In the genomic region with DNA sequence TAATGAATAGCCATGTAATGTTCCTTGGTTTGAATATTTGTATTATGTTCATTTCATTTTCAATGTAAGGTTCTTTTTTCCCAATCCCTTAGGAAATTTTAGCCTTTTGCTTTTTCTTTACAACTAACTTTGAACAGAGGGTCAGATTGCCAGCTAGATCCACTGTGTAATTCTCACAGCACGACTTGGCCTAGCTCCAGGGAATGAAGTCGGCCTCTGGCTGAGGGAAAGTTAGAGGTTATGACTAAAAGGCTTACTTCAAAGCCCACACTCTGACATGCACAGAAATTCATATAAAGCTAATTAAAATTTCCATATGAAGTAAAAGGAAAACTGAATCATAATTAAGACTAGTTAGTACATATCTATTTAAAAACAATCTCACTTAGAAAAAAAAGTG, we compare ENCODE assay signal across 12 cellular contexts. TPM values are rescaled to one million over a fixed set of nuclear protein-coding genes. Genes with fewer than 3 reads are reported as not detected.
A peak's percentile ranks its signal among the peaks of the same experiment; 100 is the strongest.
DNase-seq lines count a peak whose midpoint lies in the region; ATAC-seq and TF ChIP-seq lines count a peak whose summit lies in the region.
"Had no signal": no experiment of that assay in that cellular context is flagged by ENCODE, and none has a peak within 500 bp of the region (broad histone marks: within the 10 kb centered on the region; RNA-seq: fewer than 3 reads in every experiment).

No MANE protein-coding gene starts in this region.

- no peak overlapping the region for H3K4me3 ChIP-seq in brain microvascular endothelial cell (ENCODE audit: low read depth, low read length)

- POLR2A ChIA-PET in activated CD8-positive, alpha-beta T cell treated with anti-CD3 and anti-CD28 coated beads, Interleukin-2, amount 10 ng/mL, durations not matched to agents 7 days and 5 days (lab: Charles Lee), result no interaction called here

- H3K27ac ChIP-seq in brain microvascular endothelial cell, result no peak overlapping the region

- CTCF ChIA-PET in activated CD8-positive, alpha-beta T cell treated with anti-CD3 and anti-CD28 coated beads, Interleukin-2, amount 10 ng/mL, durations not matched to agents 7 days and 5 days (lab: Charles Lee), result no interaction called here

- H3K27me3 Mint-ChIP-seq in activated CD8-positive, alpha-beta T cell treated with anti-CD3 and anti-CD28 coated beads, Interleukin-2, amount 10 ng/mL, durations not matched to agents 7 days and 5 days (ENCODE audit: low read depth), result no peaks in the 10 kb centered on the region

- H3K27me3 ChIP-seq in brain microvascular endothelial cell (replicated peaks), result no peaks in the 10 kb centered on the region

- TF ChIP-seq CTCF in brain microvascular endothelial cell (IDR thresholded peaks at IDR 0.05; ENCODE audit: low read depth, low read length, missing control alignments), result no peak

- no peaks in the 10 kb centered on the region for H3K36me3 ChIP-seq in brain microvascular endothelial cell (replicated peaks)

- H3K4me3 Mint-ChIP-seq in activated CD8-positive, alpha-beta T cell treated with anti-CD3 and anti-CD28 coated beads, Interleukin-2, amount 10 ng/mL, durations not matched to agents 7 days and 5 days, result no peak overlapping the region

- no peak overlapping the region for H3K27ac Mint-ChIP-seq in activated CD8-positive, alpha-beta T cell treated with anti-CD3 and anti-CD28 coated beads, Interleukin-2, amount 10 ng/mL, durations not matched to agents 7 days and 5 days

- H3K36me3 Mint-ChIP-seq in activated CD8-positive, alpha-beta T cell treated with anti-CD3 and anti-CD28 coated beads, Interleukin-2, amount 10 ng/mL, durations not matched to agents 7 days and 5 days (ENCODE audit: low read depth), result no peaks in the 10 kb centered on the region

- DNase-seq in G401 (ENCODE audit: low spot score) (peak; percentile 16), NCI-H128 (lab: John Stamatoyannopoulos, UW; ENCODE audit: unreplicated experiment) (peak; percentile 15), brain microvascular endothelial cell (peak; percentile 85), medulla oblongata (ENCODE audit: extremely low spot score) (peak; percentile 69), DMS53 (lab: John Stamatoyannopoulos, UW) (no peak), NK-92 (lab: John Stamatoyannopoulos, UW; ENCODE audit: unreplicated experiment) (no peak)
- DNase-seq in activated CD8-positive, alpha-beta T cell treated with anti-CD3 and anti-CD28 coated beads, Interleukin-2, amount 10 ng/mL, durations not matched to agents 7 days and 5 days, result no peak
- no peak for DNase-seq in activated CD4-positive, alpha-beta T cell treated with anti-CD3 and anti-CD28 coated beads, Interleukin-2, amount 50 U/mL, for 4 hours
- DNase-seq: activated CD4-positive, alpha-beta T cell treated with anti-CD3 and anti-CD28 coated beads, Interleukin-2, amount 50 U/mL, for 1 hour; activated gamma-delta T cell treated with Interleukin-2 at 50 U/mL for 16 hours; NCI-H526; SW 1271 had no signal

- no peaks in the 10 kb centered on the region for H3K4me1 Mint-ChIP-seq in activated CD8-positive, alpha-beta T cell treated with anti-CD3 and anti-CD28 coated beads, Interleukin-2, amount 10 ng/mL, durations not matched to agents 7 days and 5 days (ENCODE audit: low read depth)

- in situ Hi-C loops in G401 (cut with HindIII; ENCODE audit: low sequenced_read_pairs) (no loop called here), brain microvascular endothelial cell (cut with HindIII; ENCODE audit: low pct_ligation_motif_present, low sequenced_read_pairs) (no loop called here)

- ATAC-seq in activated CD8-positive, alpha-beta T cell treated with anti-CD3 and anti-CD28 coated beads, Interleukin-2, amount 10 ng/mL, durations not matched to agents 7 days and 5 days, result no peak

- H3K9me3 Mint-ChIP-seq in activated CD8-positive, alpha-beta T cell treated with anti-CD3 and anti-CD28 coated beads, Interleukin-2, amount 10 ng/mL, durations not matched to agents 7 days and 5 days (ENCODE audit: insufficient read depth), result peaks cover 8% of the 10 kb centered on the region

RNA-seq across cellular contexts. Expression of a gene that starts 38.7 kb away (rescaled TPM):
- 0.43 and 1.4 TPM in 2 replicates for total RNA-seq in G401 (2014; rRNA removed; shearing (Covaris generic))
- total RNA-seq in activated CD8-positive, alpha-beta T cell treated with anti-CD3 and anti-CD28 coated beads, Interleukin-2, amount 10 ng/mL, durations not matched to agents 7 days and 5 days, result 1 to 10 TPM; 3.0 to 3.1 TPM

Comparison
In these comparisons a context has a peak if more than half of its experiments do, and no peak if none do; other contexts are left out.
1. DNase-seq: peak in G401 (single experiment), NCI-H128 (single experiment), brain microvascular endothelial cell (single experiment) and medulla oblongata (single experiment); none in activated CD8-positive, alpha-beta T cell treated with anti-CD3 and anti-CD28 coated beads, Interleukin-2, amount 10 ng/mL, durations not matched to agents 7 days and 5 days (single experiment), DMS53 (single experiment), activated CD4-positive, alpha-beta T cell treated with anti-CD3 and anti-CD28 coated beads, Interleukin-2, amount 50 U/mL, for 4 hours (0 of 2) and NK-92 (single experiment).